23 cellular contexts compared by ENCODE assay signal in genomic region chr17:44356241-44356640, GRCh38. TPM values are rescaled to one million over a fixed set of nuclear protein-coding genes. Genes with fewer than 3 reads are reported as not detected.
"Had no signal": no experiment of that assay in that cellular context is flagged by ENCODE, and none has a peak within 500 bp of the region (broad histone marks: within the 10 kb centered on the region; RNA-seq: fewer than 3 reads in every experiment).

No MANE protein-coding gene starts in this region.

- H3K9me3 ChIP-seq: body of pancreas, thyroid gland had no signal

- H3K4me3 ChIP-seq: body of pancreas, lung, thyroid gland had no signal

- H3K27ac Mint-ChIP-seq: activated CD4-positive, alpha-beta T cell treated with anti-CD3 and anti-CD28 coated beads, Interleukin-2, amount 10 ng/mL, durations not matched to agents 24 days and 14 days; activated CD8-positive, alpha-beta T cell treated with anti-CD3 and anti-CD28 coated beads for 36 hours; activated T-cell treated with anti-CD3 and anti-CD28 coated beads, Interleukin-2, amount 50 U/mL, for 24 hours; activated T-helper 2 cell treated with anti-CD3 and anti-CD28 coated beads, Interferon-gamma antibody, Interleukin-2, Interleukin-4, amounts not matched to agents 10 μg/mL and 5 μg/mL and 100 μg/mL, durations not matched to agents 14 hours and 24 hours and 36 hours; effector memory CD8-positive, alpha-beta T cell; nephron progenitor cell; progenitor cell of endocrine pancreas had no signal

- H3K4me1 Mint-ChIP-seq: activated CD4-positive, alpha-beta T cell treated with anti-CD3 and anti-CD28 coated beads, Interleukin-2, amount 10 ng/mL, durations not matched to agents 24 days and 14 days had no signal

- H3K27me3 ChIP-seq: body of pancreas, thyroid gland had no signal

- H3K27ac ChIP-seq: body of pancreas, epithelial cell of prostate, thyroid gland had no signal

- H3K27me3 Mint-ChIP-seq: activated CD8-positive, alpha-beta T cell treated with anti-CD3 and anti-CD28 coated beads for 36 hours had no signal

- DNase-seq: activated CD4-positive, alpha-beta T cell treated with anti-CD3 and anti-CD28 coated beads, Interleukin-2, amount 10 ng/mL, durations not matched to agents 24 days and 14 days; activated CD8-positive, alpha-beta T cell treated with anti-CD3 and anti-CD28 coated beads for 36 hours; activated naive CD4-positive, alpha-beta T cell treated with Interleukin-2 at 50 U/mL for 16 hours; activated T-cell treated with anti-CD3 and anti-CD28 coated beads, Interleukin-2, amount 50 U/mL, for 24 hours; body of pancreas; effector memory CD8-positive, alpha-beta T cell; foreskin melanocyte; glutamatergic neuron; hypothalamus; nephron progenitor cell; occipital lobe; stimulated activated CD4-positive, alpha-beta T cell treated with anti-CD3 and anti-CD28 coated beads, Interleukin-12 subunit alpha, Interleukin-12 subunit beta, amount 100 ng/mL, for 4 hours; stimulated activated CD4-positive, alpha-beta T cell treated with anti-CD3 and anti-CD28 coated beads, Interleukin-1b, Interleukin-23, amount 100 ng/mL, for 48 hours; stimulated activated CD8-positive, alpha-beta memory T cell treated with anti-CD3 and anti-CD28 coated beads, Interleukin-4, amount 100 ng/mL, for 48 hours; stimulated activated naive CD4-positive, alpha-beta T cell; thyroid gland had no signal

- H3K4me3 Mint-ChIP-seq: activated CD4-positive, alpha-beta T cell treated with anti-CD3 and anti-CD28 coated beads, Interleukin-2, amount 10 ng/mL, durations not matched to agents 24 days and 14 days; activated CD8-positive, alpha-beta T cell treated with anti-CD3 and anti-CD28 coated beads for 36 hours; activated T-cell treated with anti-CD3 and anti-CD28 coated beads, Interleukin-2, amount 50 U/mL, for 24 hours; effector memory CD8-positive, alpha-beta T cell; nephron progenitor cell had no signal

- H3K9me3 Mint-ChIP-seq: activated CD4-positive, alpha-beta T cell treated with anti-CD3 and anti-CD28 coated beads, Interleukin-2, amount 10 ng/mL, durations not matched to agents 24 days and 14 days; activated CD8-positive, alpha-beta T cell treated with anti-CD3 and anti-CD28 coated beads for 36 hours; activated T-cell treated with anti-CD3 and anti-CD28 coated beads, Interleukin-2, amount 50 U/mL, for 24 hours; activated T-helper 2 cell treated with anti-CD3 and anti-CD28 coated beads, Interferon-gamma antibody, Interleukin-2, Interleukin-4, amounts not matched to agents 10 μg/mL and 5 μg/mL and 100 μg/mL, durations not matched to agents 14 hours and 24 hours and 36 hours; effector memory CD8-positive, alpha-beta T cell; nephron progenitor cell had no signal

- ATAC-seq: activated CD8-positive, alpha-beta T cell treated with anti-CD3 and anti-CD28 coated beads for 36 hours; body of pancreas; effector memory CD8-positive, alpha-beta T cell; left lobe of liver had no signal

RNA-seq across cellular contexts. Expression of gene ITGA2B, which starts 33.2 kb away (rescaled TPM):
- polyA plus RNA-seq: keratinocyte had no signal

RNA-seq across cellular contexts. Expression of gene RUNDC3A, which starts 47.8 kb away (rescaled TPM):
- total RNA-seq: fibroblast of lung, left lobe of liver had no signal
- polyA plus RNA-seq: fibroblast of lung had no signal
